8 cellular contexts compared by ENCODE assay signal in genomic region chr13:19587635-19588300, GRCh38. TPM values are rescaled to one million over a fixed set of nuclear protein-coding genes. Genes with fewer than 3 reads are reported as not detected.
A peak's percentile ranks its signal among the peaks of the same experiment; 100 is the strongest.
DNase-seq lines count a peak whose midpoint lies in the region; ATAC-seq and TF ChIP-seq lines count a peak whose summit lies in the region.

No MANE protein-coding gene starts in this region.

- no peak overlapping the region for H3K4me3 ChIP-seq in CD8-positive, alpha-beta memory T cell (ENCODE audit: low read length)
- H3K4me3 ChIP-seq in right cardiac atrium (ENCODE audit: low read length): no peak overlapping the region

- WGBS in right cardiac atrium: 59% methylated on average over 9 of the region's 9 CpGs

- peaks cover 21% of the 10 kb centered on the region for H3K4me1 ChIP-seq in CD8-positive, alpha-beta memory T cell (ENCODE audit: insufficient read depth, low read length)
- H3K4me1 ChIP-seq in right cardiac atrium (ENCODE audit: control insufficient read depth, insufficient read depth, low read length): no peaks in the 10 kb centered on the region

- no peak overlapping the region for H3K27ac ChIP-seq in CD8-positive, alpha-beta memory T cell (ENCODE audit: low read depth, low read length)
- H3K27ac ChIP-seq in right cardiac atrium (ENCODE audit: low read length): no peak overlapping the region

- H3K27ac Mint-ChIP-seq in CD8-positive, alpha-beta memory T cell: peak overlapping the region; percentile 59 to 99 (median 88)
- H3K27ac Mint-ChIP-seq in activated T-helper 17 cell treated with anti-CD3 and anti-CD28 coated beads, Interleukin-2, amount 50 U/mL, for 72 hours: peak overlapping the region; percentile 92
- no peak overlapping the region for H3K27ac Mint-ChIP-seq in type B pancreatic cell

- peaks cover 7 to 14% (median 8%) of the 10 kb centered on the region in 5 donors for H3K9me3 Mint-ChIP-seq in CD8-positive, alpha-beta memory T cell
- H3K9me3 Mint-ChIP-seq in activated T-helper 17 cell treated with anti-CD3 and anti-CD28 coated beads, Interleukin-2, amount 50 U/mL, for 72 hours: peaks cover 7% of the 10 kb centered on the region
- H3K9me3 Mint-ChIP-seq in type B pancreatic cell: peaks cover 4% of the 10 kb centered on the region

- H3K27me3 Mint-ChIP-seq in CD8-positive, alpha-beta memory T cell: peaks cover 6 to 7% of the 10 kb centered on the region in 2 donors
- no peaks in the 10 kb centered on the region for H3K27me3 Mint-ChIP-seq in activated T-helper 17 cell treated with anti-CD3 and anti-CD28 coated beads, Interleukin-2, amount 50 U/mL, for 72 hours
- no peaks in the 10 kb centered on the region for H3K27me3 Mint-ChIP-seq in type B pancreatic cell

- intact Hi-C loops in right cardiac atrium (cut with DNase I): no loop called here

- no peaks in the 10 kb centered on the region for H3K27me3 ChIP-seq in CD8-positive, alpha-beta memory T cell (ENCODE audit: insufficient read depth, low read length, poor library complexity, severe bottlenecking)
- H3K27me3 ChIP-seq in right cardiac atrium (ENCODE audit: control insufficient read depth, insufficient read depth): no peaks in the 10 kb centered on the region

- H3K9me3 ChIP-seq in CD8-positive, alpha-beta memory T cell (ENCODE audit: low read length): no peaks in the 10 kb centered on the region
- H3K9me3 ChIP-seq in right cardiac atrium (ENCODE audit: control insufficient read depth, low read length): no peaks in the 10 kb centered on the region

- POLR2A ChIA-PET in CD8-positive, alpha-beta memory T cell (lab: Charles Lee): no interaction called here

- ATAC-seq in GM18511 (IDR thresholded peaks at IDR 0.05; ENCODE audit: unreplicated experiment) (peak; percentile 74), HG02884 (IDR thresholded peaks at IDR 0.05; ENCODE audit: unreplicated experiment) (peak; percentile 67), right cardiac atrium (peak; percentile 81 to 84)
- ATAC-seq in activated T-helper 17 cell treated with anti-CD3 and anti-CD28 coated beads, Interleukin-2, amount 50 U/mL, for 72 hours (replicated peaks): peak; percentile 63

- H3K36me3 ChIP-seq in CD8-positive, alpha-beta memory T cell (ENCODE audit: insufficient read depth, low read length): no peaks in the 10 kb centered on the region

- peaks cover 0 to 19% (median 0%) of the 10 kb centered on the region in 3 donors for H3K36me3 Mint-ChIP-seq in CD8-positive, alpha-beta memory T cell
- H3K36me3 Mint-ChIP-seq in activated T-helper 17 cell treated with anti-CD3 and anti-CD28 coated beads, Interleukin-2, amount 50 U/mL, for 72 hours (ENCODE audit: low read depth): no peaks in the 10 kb centered on the region
- H3K36me3 Mint-ChIP-seq in type B pancreatic cell: no peaks in the 10 kb centered on the region

- DNase-seq in CD8-positive, alpha-beta memory T cell: peak in 2 of 5 donors; percentile 21 to 34
- DNase-seq in NCI-H1930 (lab: John Stamatoyannopoulos, UW): peak; percentile 11 to 63
- no peak for DNase-seq in right cardiac atrium
- no peak for DNase-seq in type B pancreatic cell (ENCODE audit: extremely low spot score, unreplicated experiment)
- DNase-seq in NCI-H187 (lab: John Stamatoyannopoulos, UW): no peak

- peaks cover 19 to 25% (median 25%) of the 10 kb centered on the region in 3 donors for H3K4me1 Mint-ChIP-seq in CD8-positive, alpha-beta memory T cell
- peaks cover 18% of the 10 kb centered on the region for H3K4me1 Mint-ChIP-seq in activated T-helper 17 cell treated with anti-CD3 and anti-CD28 coated beads, Interleukin-2, amount 50 U/mL, for 72 hours
- no peaks in the 10 kb centered on the region for H3K4me1 Mint-ChIP-seq in type B pancreatic cell (ENCODE audit: unreplicated experiment)

- CTCF ChIA-PET in CD8-positive, alpha-beta memory T cell (lab: Charles Lee): interaction anchor here (0.8 to 1.0 kb wide), 3 partner anchors 23 to 301 kb away, joined by 3 to 4 read pairs (median 3); partner anchors contain the start of gene PSPC1

- TF ChIP-seq CTCF in type B pancreatic cell (conservative IDR thresholded peaks at IDR 0.05): peak; percentile 57

- peak overlapping the region; percentile 69 to 83 (median 82) for H3K4me3 Mint-ChIP-seq in CD8-positive, alpha-beta memory T cell
- H3K4me3 Mint-ChIP-seq in activated T-helper 17 cell treated with anti-CD3 and anti-CD28 coated beads, Interleukin-2, amount 50 U/mL, for 72 hours: peak overlapping the region; percentile 77
- H3K4me3 Mint-ChIP-seq in type B pancreatic cell: no peak overlapping the region

RNA-seq across cellular contexts. Expression of gene TPTE2, which starts 26.4 kb away (rescaled TPM):
- total RNA-seq in CD8-positive, alpha-beta memory T cell: not detected
- polyA plus RNA-seq in CD8-positive, alpha-beta memory T cell: not detected
- total RNA-seq in activated T-helper 17 cell treated with anti-CD3 and anti-CD28 coated beads, Interleukin-2, amount 50 U/mL, for 72 hours: under 1 TPM in 1 of 2 donors, not detected in 1; 0.34 TPM
- total RNA-seq in right cardiac atrium (not detected), type B pancreatic cell (ENCODE audit: low replicate concordance) (not detected in 2 replicates)
- 0.05 TPM for polyA plus RNA-seq in right cardiac atrium

RNA-seq across cellular contexts. Expression of gene MPHOSPH8, which starts 45.7 kb away (rescaled TPM):
- 10 to 100 TPM; 40.8 to 41.0 TPM for total RNA-seq in CD8-positive, alpha-beta memory T cell
- 22.4 TPM for polyA plus RNA-seq in CD8-positive, alpha-beta memory T cell
- total RNA-seq in activated T-helper 17 cell treated with anti-CD3 and anti-CD28 coated beads, Interleukin-2, amount 50 U/mL, for 72 hours: 10 to 100 TPM; 34.8 to 63.5 TPM
- 10 to 100 TPM; 34.7 to 39.1 (median 37.3) TPM for total RNA-seq in right cardiac atrium
- 33.0 TPM for polyA plus RNA-seq in right cardiac atrium
- 30.5 and 32.8 TPM in 2 replicates for total RNA-seq in type B pancreatic cell (ENCODE audit: low replicate concordance)

Comparison
In these comparisons a context has a peak if more than half of its experiments do, and no peak if none do; other contexts are left out.
1. DNase-seq: peak in NCI-H1930 (2 of 2); none in right cardiac atrium (0 of 3), type B pancreatic cell (single experiment) and NCI-H187 (0 of 2).
2. Peak in every context shown above with its lines, with median percentiles within 50 percentile points of each other: ATAC-seq.